27 cellular contexts compared by ENCODE assay signal in the genomic region with DNA sequence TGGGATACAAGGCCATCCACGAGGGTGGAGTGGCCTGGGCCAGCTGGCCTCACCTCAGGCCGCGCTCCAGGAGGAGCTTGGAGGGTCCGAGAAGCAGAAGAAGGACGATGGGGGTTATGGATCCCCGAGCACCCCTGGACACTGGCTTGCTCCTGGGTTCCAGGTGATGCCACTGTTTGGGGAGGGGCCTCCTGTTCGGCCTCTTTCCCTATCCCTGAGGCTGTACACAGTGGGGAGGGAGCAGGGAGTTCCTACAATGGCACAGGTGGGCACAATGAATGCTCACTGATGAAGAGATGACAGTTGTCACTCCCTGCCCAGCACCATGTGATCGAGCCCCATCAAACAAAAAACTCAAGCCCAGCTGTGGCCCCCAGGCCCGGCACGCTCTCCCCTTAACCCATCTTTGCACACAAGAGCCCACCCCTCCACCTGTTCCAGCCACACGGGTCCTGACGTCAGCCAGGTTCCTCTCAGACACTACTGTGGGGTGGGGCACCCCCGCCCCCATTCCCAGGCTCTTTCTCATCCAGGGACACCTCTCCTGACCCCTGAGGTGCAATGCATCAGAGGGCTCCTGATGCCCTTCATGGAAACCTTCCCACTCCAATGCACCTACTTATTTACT.
"Had no signal": no experiment of that assay in that cellular context is flagged by ENCODE, and none has a peak within 500 bp of the region (broad histone marks: within the 10 kb centered on the region; RNA-seq: fewer than 3 reads in every experiment).

No MANE protein-coding gene starts in this region.

- H3K9me3 Mint-ChIP-seq: activated CD4-positive, alpha-beta memory T cell treated with anti-CD3 and anti-CD28 coated beads for 36 hours; activated naive CD4-positive, alpha-beta T cell treated with anti-CD3 and anti-CD28 coated beads, Interleukin-2, amount 50 U/mL, for 72 hours; activated T-cell treated with anti-CD3 and anti-CD28 coated beads, Interleukin-2, amount 50 U/mL, for 4 hours; activated T-helper 17 cell treated with anti-CD3 and anti-CD28 coated beads, Interleukin-2, amount 50 U/mL, for 72 hours; neural crest cell; stimulated activated memory B cell treated with anti-CD40 and anti-IgM and Interleukin-4, amounts not matched to agents 10 μg/mL and 1 μg/mL and 100 μg/mL, for 72 hours; T-helper 1 cell treated with Interleukin-12 subunit alpha and Interleukin-12 subunit beta and Interleukin-4 antibody, amounts not matched to agents 30 μg/mL and 1 μg/mL, for 36 hours had no signal

- DNase-seq: activated CD4-positive, alpha-beta memory T cell treated with anti-CD3 and anti-CD28 coated beads for 36 hours; activated CD4-positive, alpha-beta T cell treated with anti-CD3 and anti-CD28 coated beads for 48 hours; activated gamma-delta T cell treated with Interleukin-2 at 50 U/mL for 16 hours; activated T-cell treated with anti-CD3 and anti-CD28 coated beads, Interleukin-2, amount 50 U/mL, for 4 hours; brain microvascular endothelial cell; central memory CD4-positive, alpha-beta T cell; dermis blood vessel endothelial cell; effector CD4-positive, alpha-beta T cell; naive B cell; stimulated activated CD4-positive, alpha-beta T cell treated with anti-CD3 and anti-CD28 coated beads, Interleukin-4, amount 100 ng/mL, for 24 hours; stomach; T-helper 9 cell; thyroid gland; WERI-Rb-1 had no signal

- H3K27ac ChIP-seq: brain microvascular endothelial cell, epithelial cell of prostate, SK-N-MC, skin epidermis, stomach, thyroid gland, upper lobe of left lung, vagina, WERI-Rb-1 had no signal

- H3K4me1 Mint-ChIP-seq: mesothelial cell of epicardium had no signal

- H3K4me3 ChIP-seq: SK-N-MC, skin epidermis, stomach, thyroid gland, upper lobe of left lung, vagina had no signal

- H3K36me3 Mint-ChIP-seq: activated CD4-positive, alpha-beta memory T cell treated with anti-CD3 and anti-CD28 coated beads for 36 hours; activated naive CD4-positive, alpha-beta T cell treated with anti-CD3 and anti-CD28 coated beads, Interleukin-2, amount 50 U/mL, for 72 hours; mesothelial cell of epicardium; stimulated activated memory B cell treated with anti-CD40 and anti-IgM and Interleukin-4, amounts not matched to agents 10 μg/mL and 1 μg/mL and 100 μg/mL, for 72 hours had no signal

- H3K27me3 ChIP-seq: thyroid gland, upper lobe of left lung, vagina had no signal

- H3K4me3 Mint-ChIP-seq: activated CD4-positive, alpha-beta memory T cell treated with anti-CD3 and anti-CD28 coated beads for 36 hours; activated T-cell treated with anti-CD3 and anti-CD28 coated beads, Interleukin-2, amount 50 U/mL, for 4 hours; activated T-helper 17 cell treated with anti-CD3 and anti-CD28 coated beads, Interleukin-2, amount 50 U/mL, for 72 hours; mesothelial cell of epicardium; naive B cell; neural crest cell; stimulated activated memory B cell treated with anti-CD40 and anti-IgM and Interleukin-4, amounts not matched to agents 10 μg/mL and 1 μg/mL and 100 μg/mL, for 72 hours; T-helper 1 cell treated with Interleukin-12 subunit alpha and Interleukin-12 subunit beta and Interleukin-4 antibody, amounts not matched to agents 30 μg/mL and 1 μg/mL, for 36 hours had no signal

- H3K36me3 ChIP-seq: brain microvascular endothelial cell, stomach, thyroid gland, upper lobe of left lung, vagina, WERI-Rb-1 had no signal

- ATAC-seq: activated CD4-positive, CD25-positive, alpha-beta regulatory T cell treated with anti-CD3 and anti-CD28 coated beads, Interleukin-2, amount 50 U/mL, for 24 hours; activated naive CD4-positive, alpha-beta T cell treated with anti-CD3 and anti-CD28 coated beads, Interleukin-2, amount 50 U/mL, for 72 hours; activated T-cell treated with anti-CD3 and anti-CD28 coated beads, Interleukin-2, amount 50 U/mL, for 4 hours; activated T-helper 17 cell treated with anti-CD3 and anti-CD28 coated beads, Interleukin-2, amount 50 U/mL, for 72 hours; sciatic nerve had no signal

- H3K9me3 ChIP-seq: stomach, thyroid gland, upper lobe of left lung, vagina had no signal

- H3K4me1 ChIP-seq: thyroid gland, vagina had no signal

- H3K27ac Mint-ChIP-seq: activated CD4-positive, alpha-beta memory T cell treated with anti-CD3 and anti-CD28 coated beads for 36 hours; activated naive CD4-positive, alpha-beta T cell treated with anti-CD3 and anti-CD28 coated beads, Interleukin-2, amount 50 U/mL, for 72 hours; activated T-helper 17 cell treated with anti-CD3 and anti-CD28 coated beads, Interleukin-2, amount 50 U/mL, for 72 hours; mesothelial cell of epicardium; stimulated activated memory B cell treated with anti-CD40 and anti-IgM and Interleukin-4, amounts not matched to agents 10 μg/mL and 1 μg/mL and 100 μg/mL, for 72 hours had no signal
